In genomic region chr6:146889303-146889702, GRCh38 we compare ENCODE assay signal across 29 cellular contexts.
"Had no signal": no experiment of that assay in that cellular context is flagged by ENCODE, and none has a peak within 500 bp of the region (broad histone marks: within the 10 kb centered on the region; RNA-seq: fewer than 3 reads in every experiment).

No MANE protein-coding gene starts in this region.

- H3K9me3 Mint-ChIP-seq: neural progenitor cell; stimulated activated naive B cell treated with anti-CD40 and anti-IgM and Interleukin-4, amounts not matched to agents 10 μg/mL and 1 μg/mL and 100 μg/mL, for 72 hours had no signal

- DNase-seq: heart left ventricle; hypothalamus; immature natural killer cell; kidney; left ventricle myocardium inferior; mesendoderm; midbrain; mucosa of descending colon; naive thymus-derived CD4-positive, alpha-beta T cell; occipital lobe; right lobe of liver; stimulated activated CD4-positive, alpha-beta T cell treated with anti-CD3 and anti-CD28 coated beads, Interleukin-12 subunit alpha, Interleukin-12 subunit beta, amount 100 ng/mL, for 4 hours; stimulated activated CD4-positive, alpha-beta T cell treated with anti-CD3 and anti-CD28 coated beads, Interleukin-15, amount 100 ng/mL, for 24 hours; stimulated activated CD4-positive, alpha-beta T cell treated with anti-CD3 and anti-CD28 coated beads, Interleukin-2, amount 100 ng/mL, for 24 hours; stimulated activated CD4-positive, alpha-beta T cell treated with anti-CD3 and anti-CD28 coated beads, Interleukin-4, amount 100 ng/mL, for 1 hour; stimulated activated naive B cell treated with anti-CD40 and anti-IgM and Interleukin-4, amounts not matched to agents 10 μg/mL and 1 μg/mL and 100 μg/mL, for 72 hours; stimulated activated naive CD8-positive, alpha-beta T cell treated with anti-CD3 and anti-CD28 coated beads, Interleukin-15, Interleukin-2, amounts not matched to agents 100 U/mL and 50 U/mL, for 24 hours; stomach had no signal

- H3K4me3 ChIP-seq: heart left ventricle, left ventricle myocardium inferior, lung, mucosa of descending colon, neural progenitor cell, right atrium auricular region, right lobe of liver, stomach, suprapubic skin, tibial nerve, vagina had no signal

- H3K9me3 ChIP-seq: heart left ventricle, left ventricle myocardium inferior, mucosa of descending colon, neutrophil, right atrium auricular region, right lobe of liver, stomach, suprapubic skin, tibial nerve, vagina had no signal

- H3K4me1 Mint-ChIP-seq: immature natural killer cell, neural progenitor cell had no signal

- H3K9ac ChIP-seq: neural progenitor cell had no signal

- H3K4me2 ChIP-seq: neural progenitor cell had no signal

- H3K36me3 Mint-ChIP-seq: immature natural killer cell; natural killer cell treated with Interleukin-12 subunit alpha and Interleukin-12 subunit beta and Interleukin-15 and Interleukin-18, amount 100 ng/mL, for 72 hours; neural progenitor cell; stimulated activated naive B cell treated with anti-CD40 and anti-IgM and Interleukin-4, amounts not matched to agents 10 μg/mL and 1 μg/mL and 100 μg/mL, for 72 hours; type B pancreatic cell had no signal

- H3K36me3 ChIP-seq: heart left ventricle, left ventricle myocardium inferior, neural progenitor cell, neutrophil, right atrium auricular region, right lobe of liver, stomach, suprapubic skin, tibial nerve, vagina had no signal

- FAIRE-seq: islet of Langerhans, kidney had no signal

- H3K4me1 ChIP-seq: left ventricle myocardium inferior, neural progenitor cell, right atrium auricular region, stomach, suprapubic skin, tibial nerve had no signal

- H2AFZ ChIP-seq: neural progenitor cell had no signal

- H3K4me3 Mint-ChIP-seq: immature natural killer cell; naive thymus-derived CD4-positive, alpha-beta T cell; natural killer cell treated with Interleukin-12 subunit alpha and Interleukin-12 subunit beta and Interleukin-15 and Interleukin-18, amount 100 ng/mL, for 72 hours; neural progenitor cell; stimulated activated naive B cell treated with anti-CD40 and anti-IgM and Interleukin-4, amounts not matched to agents 10 μg/mL and 1 μg/mL and 100 μg/mL, for 72 hours; type B pancreatic cell had no signal

- H3K27me3 Mint-ChIP-seq: progenitor cell of endocrine pancreas had no signal

- H3K27ac Mint-ChIP-seq: immature natural killer cell; naive thymus-derived CD4-positive, alpha-beta T cell; natural killer cell treated with Interleukin-12 subunit alpha and Interleukin-12 subunit beta and Interleukin-15 and Interleukin-18, amount 100 ng/mL, for 72 hours; neural progenitor cell; progenitor cell of endocrine pancreas; stimulated activated naive B cell treated with anti-CD40 and anti-IgM and Interleukin-4, amounts not matched to agents 10 μg/mL and 1 μg/mL and 100 μg/mL, for 72 hours; type B pancreatic cell had no signal

- H3K27ac ChIP-seq: heart left ventricle, left ventricle myocardium inferior, neural progenitor cell, neutrophil, right atrium auricular region, right lobe of liver, stomach, suprapubic skin, tibial nerve, vagina had no signal

- H3K27me3 ChIP-seq: heart left ventricle, neural progenitor cell, neutrophil, right atrium auricular region, right lobe of liver, stomach, suprapubic skin, tibial nerve, vagina had no signal

- ATAC-seq: heart left ventricle; mucosa of descending colon; naive thymus-derived CD4-positive, alpha-beta T cell; natural killer cell treated with Interleukin-12 subunit alpha and Interleukin-12 subunit beta and Interleukin-15 and Interleukin-18, amount 100 ng/mL, for 72 hours; right lobe of liver; stimulated activated naive B cell treated with anti-CD40 and anti-IgM and Interleukin-4, amounts not matched to agents 10 μg/mL and 1 μg/mL and 100 μg/mL, for 72 hours; stimulated activated naive CD8-positive, alpha-beta T cell treated with anti-CD3 and anti-CD28 coated beads, Interleukin-15, Interleukin-2, amounts not matched to agents 100 U/mL and 50 U/mL, for 24 hours had no signal
